In the genomic region with DNA sequence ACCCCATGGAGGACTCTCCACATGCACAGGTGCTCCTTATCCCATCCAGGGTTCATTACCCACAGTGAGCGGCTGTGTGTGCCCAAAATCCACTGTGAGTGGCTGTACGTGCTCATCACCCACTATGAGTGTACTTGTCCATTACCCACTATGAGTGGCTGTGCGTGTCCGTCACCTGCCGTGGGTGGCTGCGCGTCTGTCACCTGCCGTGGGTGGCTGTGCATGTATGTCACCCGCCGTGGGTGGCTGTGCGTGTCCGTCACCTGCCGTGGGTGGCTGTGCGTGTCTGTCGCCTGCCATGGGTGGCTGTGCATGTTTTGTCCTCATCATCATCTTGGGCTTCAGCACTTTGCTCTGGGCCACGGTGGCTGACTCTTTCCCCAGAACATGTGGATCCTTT, we compare ENCODE assay signal across 14 cellular contexts.
DNase-seq lines count a peak whose midpoint lies in the region; ATAC-seq, FAIRE-seq and TF ChIP-seq lines count a peak whose summit lies in the region.
"Had no signal": no experiment of that assay in that cellular context is flagged by ENCODE, and none has a peak within 500 bp of the region (broad histone marks: within the 10 kb centered on the region; RNA-seq: fewer than 3 reads in every experiment).

No MANE protein-coding gene starts in this region.

- H3K4me3 Mint-ChIP-seq in activated naive CD8-positive, alpha-beta T cell treated with anti-CD3 and anti-CD28 coated beads, Interleukin-2, amount 50 U/mL, for 24 hours = no peak overlapping the region
- no peak overlapping the region for H3K4me3 Mint-ChIP-seq in activated naive CD8-positive, alpha-beta T cell treated with anti-CD3 and anti-CD28 coated beads for 36 hours
- H3K4me3 Mint-ChIP-seq in stimulated activated memory B cell treated with anti-CD40 and anti-IgM and Interleukin-4, amounts not matched to agents 10 μg/mL and 1 μg/mL and 100 μg/mL, for 72 hours = no peak overlapping the region
- H3K4me3 Mint-ChIP-seq: CD14-positive monocyte; CD8-positive, alpha-beta memory T cell had no signal

- H3K4me3 ChIP-seq in GM12878 (no peak overlapping the region), neuronal stem cell (ENCODE audit: low read length in 2 of 2) (no peak overlapping the region), dorsolateral prefrontal cortex (no peak overlapping the region)

- no peak overlapping the region for H2BK5ac ChIP-seq in neuronal stem cell (ENCODE audit: low read length)

- BruUV-seq in GM12878 (replicated peaks; lab: Mats Ljungman, UMichigan) = no TSS peak

- H3K18ac ChIP-seq in neuronal stem cell (ENCODE audit: low read length) = peak overlapping the region; percentile 15

- H3K27ac ChIP-seq in GM12878 (ENCODE audit: control insufficient read depth, insufficient read depth) (no peak overlapping the region), neuronal stem cell (replicated peaks; ENCODE audit: low read length) (no peak overlapping the region), dorsolateral prefrontal cortex (no peak overlapping the region)
- H3K27ac ChIP-seq: 22Rv1 had no signal

- RAD21 ChIA-PET in GM12878 (lab: Charles Lee; ENCODE audit: unreplicated experiment) = no interaction called here

- H3K4me2 ChIP-seq in GM12878 (ENCODE audit: control insufficient read depth, insufficient read depth) = no peak overlapping the region
- H3K4me2 ChIP-seq in neuronal stem cell (ENCODE audit: insufficient read depth, low read length, poor library complexity, severe bottlenecking) = no peak overlapping the region

- in situ Hi-C loops in GM12878 (cut with MboI) = no loop called here

- TF ChIP-seq POLR2A in GM12878 (IDR thresholded peaks at IDR 0.05; ENCODE audit: low read depth, low read length) = no peak

- H3K4me1 Mint-ChIP-seq in activated naive CD8-positive, alpha-beta T cell treated with anti-CD3 and anti-CD28 coated beads, Interleukin-2, amount 50 U/mL, for 24 hours = no peaks in the 10 kb centered on the region
- no peaks in the 10 kb centered on the region for H3K4me1 Mint-ChIP-seq in activated naive CD8-positive, alpha-beta T cell treated with anti-CD3 and anti-CD28 coated beads for 36 hours
- H3K4me1 Mint-ChIP-seq in stimulated activated memory B cell treated with anti-CD40 and anti-IgM and Interleukin-4, amounts not matched to agents 10 μg/mL and 1 μg/mL and 100 μg/mL, for 72 hours = no peaks in the 10 kb centered on the region
- H3K4me1 Mint-ChIP-seq: CD14-positive monocyte; CD8-positive, alpha-beta memory T cell had no signal

- H3K9me3 ChIP-seq in GM12878 (replicated peaks; ENCODE audit: control insufficient read depth, insufficient read depth, low read length) (no peaks in the 10 kb centered on the region), neuronal stem cell (replicated peaks in 1 of 2; ENCODE audit: control insufficient read depth in 2 of 2, insufficient read depth in 1 of 2, low read depth in 1 of 2, low read length in 2 of 2) (no peaks in the 10 kb centered on the region)

- no peak overlapping the region for H2BK120ac ChIP-seq in neuronal stem cell (ENCODE audit: low read depth, low read length)

- TF ChIP-seq RAD21 in GM12878 (IDR thresholded peaks at IDR 0.05; ENCODE audit: insufficient read depth, low read depth, low read length) = no peak

- FAIRE-seq in GM12878 (lab: Jason Lieb, UNC) = no peak

- TF ChIP-seq EP300 in GM12878 (IDR thresholded peaks at IDR 0.05; ENCODE audit: borderline replicate concordance in 1 of 2, control insufficient read depth in 1 of 2, low read depth in 2 of 2, low read length in 2 of 2) = no peak

- no peaks in the 10 kb centered on the region for H3K4me1 ChIP-seq in GM12878 (ENCODE audit: control insufficient read depth, insufficient read depth, low read length)
- H3K4me1 ChIP-seq in neuronal stem cell (ENCODE audit: control insufficient read depth in 2 of 2, insufficient read depth in 1 of 2, low read depth in 1 of 2, low read length in 2 of 2) = no peaks in the 10 kb centered on the region

- intact Hi-C loops in GM12878 (cut with micrococcal nuclease; ENCODE audit: unreplicated experiment) (no loop called here), dorsolateral prefrontal cortex (cut with DNase I) (no loop called here)

- peaks cover 2% of the 10 kb centered on the region for H3K79me1 ChIP-seq in neuronal stem cell (ENCODE audit: low read depth, low read length)

- POLR2A ChIA-PET in GM12878 (lab: Charles Lee) = no interaction called here

- H3K23ac ChIP-seq in neuronal stem cell (ENCODE audit: low read depth, low read length, poor library complexity) = peak overlapping the region; percentile 87

- no peaks in the 10 kb centered on the region for H3K79me2 ChIP-seq in GM12878 (ENCODE audit: control insufficient read depth, insufficient read depth, low read length)

- H3K27me3 ChIP-seq in GM12878 (replicated peaks in 1 of 2; ENCODE audit: control insufficient read depth in 2 of 2, insufficient read depth in 2 of 2, low read length in 1 of 2) (no peaks in the 10 kb centered on the region), neuronal stem cell (ENCODE audit: control insufficient read depth in 3 of 3, insufficient read depth in 3 of 3, low read depth in 1 of 3, low read length in 3 of 3) (no peaks in the 10 kb centered on the region), dorsolateral prefrontal cortex (no peaks in the 10 kb centered on the region)

- no peak for TF ChIP-seq CTCF in GM12878 (IDR thresholded peaks at IDR 0.05 in 2 of 3, conservative IDR thresholded peaks at IDR 0.05 in 1 of 3; ENCODE audit: control insufficient read depth in 2 of 3, extremely low read depth in 1 of 3, insufficient read depth in 1 of 3, low read depth in 3 of 3, low read length in 3 of 3)
- no peak for TF ChIP-seq CTCF in dorsolateral prefrontal cortex (IDR thresholded peaks at IDR 0.05 in 54 of 56, conservative IDR thresholded peaks at IDR 0.05 in 2 of 56; ENCODE audit: low read depth in 1 of 56, partially characterized antibody in 56 of 56)

- peak overlapping the region; percentile 52 for H3K27ac Mint-ChIP-seq in activated naive CD8-positive, alpha-beta T cell treated with anti-CD3 and anti-CD28 coated beads, Interleukin-2, amount 50 U/mL, for 24 hours
- no peak overlapping the region for H3K27ac Mint-ChIP-seq in activated naive CD8-positive, alpha-beta T cell treated with anti-CD3 and anti-CD28 coated beads for 36 hours
- H3K27ac Mint-ChIP-seq in stimulated activated memory B cell treated with anti-CD40 and anti-IgM and Interleukin-4, amounts not matched to agents 10 μg/mL and 1 μg/mL and 100 μg/mL, for 72 hours = no peak overlapping the region
- H3K27ac Mint-ChIP-seq: CD8-positive, alpha-beta memory T cell had no signal

- H4K91ac ChIP-seq in neuronal stem cell (ENCODE audit: low read depth, low read length, poor library complexity) = no peak overlapping the region

- H2AFZ ChIP-seq in GM12878 (ENCODE audit: control insufficient read depth, low read depth, low read length) (no peak overlapping the region), neuronal stem cell (ENCODE audit: low read length) (no peak overlapping the region)

- peak overlapping the region; percentile 11 for H2AK5ac ChIP-seq in neuronal stem cell (ENCODE audit: low read depth, low read length)

- ATAC-seq in activated naive CD8-positive, alpha-beta T cell treated with anti-CD3 and anti-CD28 coated beads, Interleukin-2, amount 50 U/mL, for 24 hours = no peak
- ATAC-seq in GM12878 = no peak
- ATAC-seq in stimulated activated memory B cell treated with anti-CD40 and anti-IgM and Interleukin-4, amounts not matched to agents 10 μg/mL and 1 μg/mL and 100 μg/mL, for 72 hours = peak; percentile 45
- no peak for ATAC-seq in GM19397 (IDR thresholded peaks at IDR 0.05; ENCODE audit: unreplicated experiment)

- no peaks in the 10 kb centered on the region for H4K20me1 ChIP-seq in GM12878 (ENCODE audit: control insufficient read depth, insufficient read depth)

- CTCF ChIA-PET in GM12878 (lab: Yijun Ruan, JAX) = no interaction called here

- H4K8ac ChIP-seq in neuronal stem cell (ENCODE audit: low read depth, low read length) = peak overlapping the region; percentile 96

- no peaks in the 10 kb centered on the region for H3K36me3 ChIP-seq in GM12878 (ENCODE audit: control insufficient read depth in 2 of 2, insufficient read depth in 2 of 2, low read length in 1 of 2)
- H3K36me3 ChIP-seq in neuronal stem cell (replicated peaks in 1 of 2; ENCODE audit: control insufficient read depth in 2 of 2, insufficient read depth in 2 of 2, low read length in 2 of 2) = no peaks in the 10 kb centered on the region

- SMC1A ChIA-PET in GM12878 (lab: Charles Lee; ENCODE audit: uncharacterized antibody, unreplicated experiment) = no interaction called here

- peak overlapping the region; percentile 88 for H2BK12ac ChIP-seq in neuronal stem cell (ENCODE audit: low read length)

- WGBS in GM12878 (ENCODE audit: insufficient coverage, insufficient replicate concordance, low lambda C conversion rate, missing lambda C conversion rate) = 50% methylated on average over 16 of the region's 16 CpGs
- WGBS in neuronal stem cell (ENCODE audit: extremely low coverage in 2 of 2, insufficient read length in 2 of 2, insufficient replicate concordance in 1 of 2), 2 donors = no CpG with 5 or more reads among the region's 16 CpGs

- no peak for DNase-seq in activated naive CD8-positive, alpha-beta T cell treated with anti-CD3 and anti-CD28 coated beads, Interleukin-2, amount 50 U/mL, for 24 hours
- DNase-seq in activated naive CD8-positive, alpha-beta T cell treated with anti-CD3 and anti-CD28 coated beads for 36 hours = no peak
- DNase-seq in GM12878 (ENCODE audit: low read depth, low spot score) (no peak), neuronal stem cell (ENCODE audit: low spot score) (no peak), COLO829 (ENCODE audit: low spot score) (no peak), dorsolateral prefrontal cortex (no peak)
- DNase-seq: CD8-positive, alpha-beta memory T cell; DMS53; GF-D8; HCEC 1CT had no signal

- H3K36me3 Mint-ChIP-seq in activated naive CD8-positive, alpha-beta T cell treated with anti-CD3 and anti-CD28 coated beads, Interleukin-2, amount 50 U/mL, for 24 hours (ENCODE audit: low read depth) = no peaks in the 10 kb centered on the region
- H3K36me3 Mint-ChIP-seq in activated naive CD8-positive, alpha-beta T cell treated with anti-CD3 and anti-CD28 coated beads for 36 hours = no peaks in the 10 kb centered on the region
- no peaks in the 10 kb centered on the region for H3K36me3 Mint-ChIP-seq in stimulated activated memory B cell treated with anti-CD40 and anti-IgM and Interleukin-4, amounts not matched to agents 10 μg/mL and 1 μg/mL and 100 μg/mL, for 72 hours
- H3K36me3 Mint-ChIP-seq: CD14-positive monocyte; CD8-positive, alpha-beta memory T cell had no signal

- peaks cover 4% of the 10 kb centered on the region for H3K27me3 Mint-ChIP-seq in activated naive CD8-positive, alpha-beta T cell treated with anti-CD3 and anti-CD28 coated beads, Interleukin-2, amount 50 U/mL, for 24 hours
- no peaks in the 10 kb centered on the region for H3K27me3 Mint-ChIP-seq in activated naive CD8-positive, alpha-beta T cell treated with anti-CD3 and anti-CD28 coated beads for 36 hours
- no peaks in the 10 kb centered on the region for H3K27me3 Mint-ChIP-seq in stimulated activated memory B cell treated with anti-CD40 and anti-IgM and Interleukin-4, amounts not matched to agents 10 μg/mL and 1 μg/mL and 100 μg/mL, for 72 hours

- no peak overlapping the region for H3K14ac ChIP-seq in neuronal stem cell (ENCODE audit: low read length)

- no peak overlapping the region for H3K9ac ChIP-seq in GM12878 (ENCODE audit: control insufficient read depth, insufficient read depth, low read length)
- no peak overlapping the region for H3K9ac ChIP-seq in neuronal stem cell (ENCODE audit: low read depth, low read length, poor library complexity)

- H3K9me3 Mint-ChIP-seq in activated naive CD8-positive, alpha-beta T cell treated with anti-CD3 and anti-CD28 coated beads, Interleukin-2, amount 50 U/mL, for 24 hours = no peaks in the 10 kb centered on the region
- H3K9me3 Mint-ChIP-seq in activated naive CD8-positive, alpha-beta T cell treated with anti-CD3 and anti-CD28 coated beads for 36 hours = no peaks in the 10 kb centered on the region
- H3K9me3 Mint-ChIP-seq in stimulated activated memory B cell treated with anti-CD40 and anti-IgM and Interleukin-4, amounts not matched to agents 10 μg/mL and 1 μg/mL and 100 μg/mL, for 72 hours = no peaks in the 10 kb centered on the region

- no peak overlapping the region for H2BK15ac ChIP-seq in neuronal stem cell (ENCODE audit: low read length)

- no peak overlapping the region for H3K4ac ChIP-seq in neuronal stem cell (ENCODE audit: low read length)
